In genomic region chr2:61253136-61253535, GRCh38 we compare ENCODE assay signal across 29 cellular contexts.
DNase-seq lines count a peak whose midpoint lies in the region; ATAC-seq and TF ChIP-seq lines count a peak whose summit lies in the region.
"Had no signal": no experiment of that assay in that cellular context is flagged by ENCODE, and none has a peak within 500 bp of the region (broad histone marks: within the 10 kb centered on the region; RNA-seq: fewer than 3 reads in every experiment).

No MANE protein-coding gene starts in this region.

- peaks cover 20% of the 10 kb centered on the region for H3K36me3 Mint-ChIP-seq in activated naive CD4-positive, alpha-beta T cell treated with anti-CD3 and anti-CD28 coated beads, Interleukin-2, amount 50 U/mL, for 24 hours
- H3K36me3 Mint-ChIP-seq in activated naive CD4-positive, alpha-beta T cell treated with anti-CD3 and anti-CD28 coated beads for 36 hours (ENCODE audit: low read depth), result peaks cover 26% of the 10 kb centered on the region

- intact Hi-C loops in activated naive CD4-positive, alpha-beta T cell treated with anti-CD3 and anti-CD28 coated beads for 36 hours (cut with micrococcal nuclease), result no loop called here

- no peak for DNase-seq in activated naive CD4-positive, alpha-beta T cell treated with anti-CD3 and anti-CD28 coated beads for 36 hours
- peak; percentile 19 for DNase-seq in RKO (ENCODE audit: low spot score)
- DNase-seq in epithelial cell of esophagus (ENCODE audit: low read depth), result peak; percentile 19
- peak; percentile 4 for DNase-seq in putamen (ENCODE audit: low spot score)
- DNase-seq in NK-92 treated with Interleukin-12 subunit alpha and Interleukin-12 subunit beta, amount 100 ng/mL, for 24 hours (lab: John Stamatoyannopoulos, UW), result no peak
- DNase-seq in GDM1 (lab: John Stamatoyannopoulos, UW), result no peak
- DNase-seq: activated CD4-positive, alpha-beta T cell treated with anti-CD3 and anti-CD28 coated beads for 48 hours; activated effector memory CD4-positive, alpha-beta T cell treated with Interleukin-2 at 50 U/mL for 16 hours; AML-193; CD4-positive, CD25-positive, alpha-beta regulatory T cell; endodermal cell; esophagus squamous epithelium; NCI-H1436 treated with DMSO at 0.1 percent for 48 hours; NCI-H345; NCI-H69; pancreas; SIG-M5; T1000 had no signal

- no peak overlapping the region for H3K4me3 Mint-ChIP-seq in activated naive CD4-positive, alpha-beta T cell treated with anti-CD3 and anti-CD28 coated beads, Interleukin-2, amount 50 U/mL, for 24 hours
- H3K4me3 Mint-ChIP-seq in activated naive CD4-positive, alpha-beta T cell treated with anti-CD3 and anti-CD28 coated beads for 36 hours, result no peak overlapping the region
- H3K4me3 Mint-ChIP-seq: CD4-positive, CD25-positive, alpha-beta regulatory T cell; dendritic cell treated with granulocyte-macrophage colony-stimulating factor and Interleukin-4, amounts not matched to agents 40 ng/mL and 50 ng/mL, for 4 days; endodermal cell; neural crest cell; stimulated activated naive CD8-positive, alpha-beta T cell treated with anti-CD3 and anti-CD28 coated beads, Interleukin-15, Interleukin-2, amounts not matched to agents 100 ng/mL and 50 ng/mL, for 24 hours had no signal

- H3K9me3 Mint-ChIP-seq in activated naive CD4-positive, alpha-beta T cell treated with anti-CD3 and anti-CD28 coated beads, Interleukin-2, amount 50 U/mL, for 24 hours, result no peaks in the 10 kb centered on the region
- no peaks in the 10 kb centered on the region for H3K9me3 Mint-ChIP-seq in activated naive CD4-positive, alpha-beta T cell treated with anti-CD3 and anti-CD28 coated beads for 36 hours
- H3K9me3 Mint-ChIP-seq: CD4-positive, CD25-positive, alpha-beta regulatory T cell; dendritic cell treated with granulocyte-macrophage colony-stimulating factor and Interleukin-4, amounts not matched to agents 40 ng/mL and 50 ng/mL, for 4 days; endodermal cell; neural crest cell; stimulated activated naive CD8-positive, alpha-beta T cell treated with anti-CD3 and anti-CD28 coated beads, Interleukin-15, Interleukin-2, amounts not matched to agents 100 ng/mL and 50 ng/mL, for 24 hours had no signal

- TF ChIP-seq CTCF in epithelial cell of esophagus (IDR thresholded peaks at IDR 0.05; ENCODE audit: insufficient read depth, low read depth, low read length, missing control alignments), result no peak

- H3K27me3 Mint-ChIP-seq in activated naive CD4-positive, alpha-beta T cell treated with anti-CD3 and anti-CD28 coated beads, Interleukin-2, amount 50 U/mL, for 24 hours, result no peaks in the 10 kb centered on the region
- H3K27me3 Mint-ChIP-seq in activated naive CD4-positive, alpha-beta T cell treated with anti-CD3 and anti-CD28 coated beads for 36 hours (ENCODE audit: low read depth), result no peaks in the 10 kb centered on the region
- H3K27me3 Mint-ChIP-seq: CD4-positive, CD25-positive, alpha-beta regulatory T cell; dendritic cell treated with granulocyte-macrophage colony-stimulating factor and Interleukin-4, amounts not matched to agents 40 ng/mL and 50 ng/mL, for 4 days; stimulated activated naive CD8-positive, alpha-beta T cell treated with anti-CD3 and anti-CD28 coated beads, Interleukin-15, Interleukin-2, amounts not matched to agents 100 ng/mL and 50 ng/mL, for 24 hours had no signal

- H3K27ac Mint-ChIP-seq in activated naive CD4-positive, alpha-beta T cell treated with anti-CD3 and anti-CD28 coated beads, Interleukin-2, amount 50 U/mL, for 24 hours, result peak overlapping the region; percentile 85
- H3K27ac Mint-ChIP-seq in activated naive CD4-positive, alpha-beta T cell treated with anti-CD3 and anti-CD28 coated beads for 36 hours, result no peak overlapping the region
- H3K27ac Mint-ChIP-seq: dendritic cell treated with granulocyte-macrophage colony-stimulating factor and Interleukin-4, amounts not matched to agents 40 ng/mL and 50 ng/mL, for 4 days; endodermal cell; stimulated activated naive CD8-positive, alpha-beta T cell treated with anti-CD3 and anti-CD28 coated beads, Interleukin-15, Interleukin-2, amounts not matched to agents 100 ng/mL and 50 ng/mL, for 24 hours had no signal

- no peak overlapping the region for H3K4me3 ChIP-seq in epithelial cell of esophagus (ENCODE audit: low read length)
- H3K4me3 ChIP-seq: esophagus squamous epithelium, GM12878, HAP-1, hepatocyte, pancreas, smooth muscle cell, thoracic aorta had no signal

- H3K4me1 Mint-ChIP-seq in activated naive CD4-positive, alpha-beta T cell treated with anti-CD3 and anti-CD28 coated beads, Interleukin-2, amount 50 U/mL, for 24 hours, result peaks cover 23% of the 10 kb centered on the region
- peaks cover 6% of the 10 kb centered on the region for H3K4me1 Mint-ChIP-seq in activated naive CD4-positive, alpha-beta T cell treated with anti-CD3 and anti-CD28 coated beads for 36 hours (ENCODE audit: low read depth)

- CTCF ChIA-PET in activated naive CD4-positive, alpha-beta T cell treated with anti-CD3 and anti-CD28 coated beads for 36 hours (lab: Charles Lee), result interaction anchor here (0.6 kb wide), 1 partner anchor 146 kb away, joined by 3 read pairs; no protein-coding TSS in a partner anchor

- no peak for ATAC-seq in GM18907 (IDR thresholded peaks at IDR 0.05; ENCODE audit: unreplicated experiment)
- ATAC-seq: GM12878, HepG2, pancreas had no signal

Comparison
In these comparisons a context has a peak if more than half of its experiments do, and no peak if none do; other contexts are left out.
1. DNase-seq: peak in RKO (single experiment), epithelial cell of esophagus (single experiment) and putamen (single experiment); none in activated naive CD4-positive, alpha-beta T cell treated with anti-CD3 and anti-CD28 coated beads for 36 hours (single experiment), NK-92 treated with Interleukin-12 subunit alpha and Interleukin-12 subunit beta, amount 100 ng/mL, for 24 hours (single experiment) and GDM1 (single experiment).